1 cellular context compared by ENCODE assay signal in the genomic region with DNA sequence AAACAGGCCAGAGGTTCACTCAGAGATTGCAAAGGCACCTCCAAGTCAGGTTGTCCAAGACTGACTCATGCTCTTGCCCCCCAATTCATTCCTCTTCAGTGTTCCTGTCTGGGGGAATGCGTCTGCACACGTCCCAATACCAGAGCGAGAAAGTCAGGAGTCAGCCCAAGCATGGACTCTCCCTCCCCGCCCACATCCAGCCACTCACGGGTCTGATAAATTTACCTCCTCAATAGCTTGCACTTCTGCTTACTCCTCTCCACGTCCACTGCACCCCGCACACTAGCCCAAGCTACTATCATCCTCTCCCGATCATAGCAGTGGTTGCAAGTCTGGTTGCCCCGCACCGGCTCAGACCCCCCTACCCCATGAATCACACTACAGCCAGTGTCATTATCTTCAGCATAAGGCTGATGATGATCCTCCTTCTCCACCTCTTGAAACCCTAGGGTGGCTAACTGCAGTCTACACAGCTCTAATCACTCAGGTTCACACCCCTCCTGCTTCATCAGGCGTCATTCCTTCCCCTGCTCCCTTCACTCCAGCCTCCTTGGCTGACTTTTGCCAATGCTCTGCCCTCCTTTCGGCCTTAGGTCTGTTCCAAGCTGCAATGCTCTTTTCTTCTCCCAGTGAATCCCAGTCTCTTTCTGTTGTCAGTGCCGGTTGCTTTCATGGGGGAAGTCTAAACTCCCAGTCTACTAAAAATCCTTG.
TF ChIP-seq lines count a peak whose summit lies in the region.

No MANE protein-coding gene starts in this region.

TF ChIP-seq in WTC11, 78 proteins besides CTCF, POLR2A, EP300 and RAD21 (continued from another document):
- TF ChIP-seq, protein P1, sequence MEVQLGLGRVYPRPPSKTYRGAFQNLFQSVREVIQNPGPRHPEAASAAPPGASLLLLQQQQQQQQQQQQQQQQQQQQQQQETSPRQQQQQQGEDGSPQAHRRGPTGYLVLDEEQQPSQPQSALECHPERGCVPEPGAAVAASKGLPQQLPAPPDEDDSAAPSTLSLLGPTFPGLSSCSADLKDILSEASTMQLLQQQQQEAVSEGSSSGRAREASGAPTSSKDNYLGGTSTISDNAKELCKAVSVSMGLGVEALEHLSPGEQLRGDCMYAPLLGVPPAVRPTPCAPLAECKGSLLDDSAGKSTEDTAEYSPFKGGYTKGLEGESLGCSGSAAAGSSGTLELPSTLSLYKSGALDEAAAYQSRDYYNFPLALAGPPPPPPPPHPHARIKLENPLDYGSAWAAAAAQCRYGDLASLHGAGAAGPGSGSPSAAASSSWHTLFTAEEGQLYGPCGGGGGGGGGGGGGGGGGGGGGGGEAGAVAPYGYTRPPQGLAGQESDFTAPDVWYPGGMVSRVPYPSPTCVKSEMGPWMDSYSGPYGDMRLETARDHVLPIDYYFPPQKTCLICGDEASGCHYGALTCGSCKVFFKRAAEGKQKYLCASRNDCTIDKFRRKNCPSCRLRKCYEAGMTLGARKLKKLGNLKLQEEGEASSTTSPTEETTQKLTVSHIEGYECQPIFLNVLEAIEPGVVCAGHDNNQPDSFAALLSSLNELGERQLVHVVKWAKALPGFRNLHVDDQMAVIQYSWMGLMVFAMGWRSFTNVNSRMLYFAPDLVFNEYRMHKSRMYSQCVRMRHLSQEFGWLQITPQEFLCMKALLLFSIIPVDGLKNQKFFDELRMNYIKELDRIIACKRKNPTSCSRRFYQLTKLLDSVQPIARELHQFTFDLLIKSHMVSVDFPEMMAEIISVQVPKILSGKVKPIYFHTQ (CRISPR knock-in tag; IDR thresholded peaks at IDR 0.05), result no peak
- no peak for TF ChIP-seq TEAD4 (CRISPR knock-in tag; IDR thresholded peaks at IDR 0.05)
- TF ChIP-seq SMAD3 (CRISPR knock-in tag; IDR thresholded peaks at IDR 0.05; ENCODE audit: borderline replicate concordance), result no peak
